23 cellular contexts compared by ENCODE assay signal in genomic region chr9:73090214-73090613, GRCh38.
DNase-seq lines count a peak whose midpoint lies in the region; ATAC-seq, FAIRE-seq and TF ChIP-seq lines count a peak whose summit lies in the region.
"Had no signal": no experiment of that assay in that cellular context is flagged by ENCODE, and none has a peak within 500 bp of the region (broad histone marks: within the 10 kb centered on the region; RNA-seq: fewer than 3 reads in every experiment).

No MANE protein-coding gene starts in this region.

- H3K27me3 ChIP-seq in IMR-90 (ENCODE audit: control insufficient read depth, insufficient read depth, low read length) (peaks cover 2% of the 10 kb centered on the region; the same call in 1 of the 2 replicates), bronchial epithelial cell (ENCODE audit: control insufficient read depth, insufficient read depth, low read length) (no peaks in the 10 kb centered on the region), mesenchymal stem cell (ENCODE audit: control insufficient read depth in 1 of 2, insufficient read depth in 1 of 2, low read length in 2 of 2) (no peaks in the 10 kb centered on the region)
- H3K27me3 ChIP-seq: BLaER1 treated with 17β-estradiol and CSF1 and Interleukin-3, amounts not matched to agents 10 nM and 100 nM had no signal

- H3K79me1 ChIP-seq in IMR-90 (ENCODE audit: low read depth in 1 of 2, low read length in 2 of 2) (no peaks in the 10 kb centered on the region), mesenchymal stem cell (replicated peaks; ENCODE audit: low read length, poor library complexity, severe bottlenecking) (no peaks in the 10 kb centered on the region)

- H3K9me1 ChIP-seq in IMR-90 (ENCODE audit: insufficient read depth, low read length): no peaks in the 10 kb centered on the region

- H4K91ac ChIP-seq in IMR-90 (ENCODE audit: insufficient read depth, low read depth, low read length) (no peak overlapping the region), mesenchymal stem cell (ENCODE audit: low read length) (no peak overlapping the region)

- POLR2A ChIA-PET in IMR-90 (lab: Charles Lee; ENCODE audit: unreplicated experiment): no interaction called here
- POLR2A ChIA-PET in activated CD8-positive, alpha-beta T cell treated with anti-CD3 and anti-CD28 coated beads, Interleukin-2, amount 10 ng/mL, durations not matched to agents 7 days and 5 days (lab: Charles Lee): interaction anchor here (0.6 kb wide), 1 partner anchor 1314 kb away, joined by 3 read pairs; no protein-coding TSS in a partner anchor

- H2AK5ac ChIP-seq in IMR-90 (ENCODE audit: low read depth, low read length) (no peak overlapping the region), mesenchymal stem cell (ENCODE audit: low read length, severe bottlenecking) (no peak overlapping the region)

- no peak overlapping the region for H2BK12ac ChIP-seq in mesenchymal stem cell (ENCODE audit: low read length in 2 of 2)

- intact Hi-C loops in IMR-90 (cut with micrococcal nuclease): loop anchor here (10.0 kb wide), 1 partner anchor 1645 kb away; no protein-coding TSS in a partner anchor

- no peaks in the 10 kb centered on the region for H3K4me1 ChIP-seq in IMR-90 (ENCODE audit: control insufficient read depth, insufficient read depth, low read length)
- H3K4me1 ChIP-seq in mesenchymal stem cell (ENCODE audit: control insufficient read depth, insufficient read depth, low read depth, low read length): no peaks in the 10 kb centered on the region
- H3K4me1 ChIP-seq: BLaER1 treated with 17β-estradiol and CSF1 and Interleukin-3, amounts not matched to agents 10 nM and 100 nM had no signal

- no peaks in the 10 kb centered on the region for H3K36me3 Mint-ChIP-seq in activated CD8-positive, alpha-beta T cell treated with anti-CD3 and anti-CD28 coated beads, Interleukin-2, amount 10 ng/mL, durations not matched to agents 7 days and 5 days (ENCODE audit: low read depth)
- H3K36me3 Mint-ChIP-seq: CD8-positive, alpha-beta T cell had no signal

- H3K27ac ChIP-seq in IMR-90 (ENCODE audit: insufficient read depth, low read length) (no peak overlapping the region), mesenchymal stem cell (ENCODE audit: low read length, poor library complexity, severe bottlenecking) (no peak overlapping the region)
- H3K27ac ChIP-seq: BLaER1 treated with 17β-estradiol and CSF1 and Interleukin-3, amounts not matched to agents 10 nM and 100 nM; C4-2B had no signal

- CTCF ChIA-PET in IMR-90 (lab: Yijun Ruan, JAX): no interaction called here
- CTCF ChIA-PET in activated CD8-positive, alpha-beta T cell treated with anti-CD3 and anti-CD28 coated beads, Interleukin-2, amount 10 ng/mL, durations not matched to agents 7 days and 5 days (lab: Charles Lee): interaction anchor here (1.0 to 2.2 kb wide), 5 partner anchors 9 to 1051 kb away, joined by 3 to 7 read pairs (median 4); no protein-coding TSS in a partner anchor

- H3K14ac ChIP-seq in IMR-90 (replicated peaks; ENCODE audit: low read depth, low read length) (no peak overlapping the region), mesenchymal stem cell (ENCODE audit: low read length in 2 of 2) (no peak overlapping the region)

- H3K4me1 Mint-ChIP-seq in activated CD8-positive, alpha-beta T cell treated with anti-CD3 and anti-CD28 coated beads, Interleukin-2, amount 10 ng/mL, durations not matched to agents 7 days and 5 days (ENCODE audit: low read depth): no peaks in the 10 kb centered on the region

- in situ Hi-C loops in IMR-90 (cut with MboI; ENCODE audit: low sequenced_read_pairs): no loop called here

- H3K9me3 Mint-ChIP-seq in activated CD8-positive, alpha-beta T cell treated with anti-CD3 and anti-CD28 coated beads, Interleukin-2, amount 10 ng/mL, durations not matched to agents 7 days and 5 days (ENCODE audit: insufficient read depth): no peaks in the 10 kb centered on the region
- H3K9me3 Mint-ChIP-seq: CD4-positive, alpha-beta T cell; CD8-positive, alpha-beta T cell had no signal

- H3K23ac ChIP-seq in IMR-90 (ENCODE audit: low read depth, low read length) (no peak overlapping the region), mesenchymal stem cell (ENCODE audit: low read length in 2 of 2) (no peak overlapping the region)

- no peaks in the 10 kb centered on the region for H3K9me3 ChIP-seq in IMR-90 (ENCODE audit: control insufficient read depth, insufficient read depth, low read length)
- no peaks in the 10 kb centered on the region for H3K9me3 ChIP-seq in mesenchymal stem cell (ENCODE audit: control insufficient read depth, low read length)
- H3K9me3 ChIP-seq: BLaER1 treated with 17β-estradiol and CSF1 and Interleukin-3, amounts not matched to agents 10 nM and 100 nM had no signal

- H2BK120ac ChIP-seq in IMR-90 (ENCODE audit: low read depth, low read length) (no peak overlapping the region), mesenchymal stem cell (ENCODE audit: low read depth, low read length) (no peak overlapping the region)

- no peak overlapping the region for H3K9ac ChIP-seq in IMR-90 (ENCODE audit: low read depth, low read length)
- H3K9ac ChIP-seq in mesenchymal stem cell (ENCODE audit: low read length): no peak overlapping the region
- H3K9ac ChIP-seq: BLaER1 treated with 17β-estradiol and CSF1 and Interleukin-3, amounts not matched to agents 10 nM and 100 nM had no signal

- TF ChIP-seq CTCF in IMR-90 (conservative IDR thresholded peaks at IDR 0.05; ENCODE audit: low read depth, low read length): no peak
- TF ChIP-seq CTCF in bronchial epithelial cell (IDR thresholded peaks at IDR 0.05; ENCODE audit: insufficient read depth, low read length, severe bottlenecking): no peak

- TF ChIP-seq POLR2A in IMR-90 (IDR thresholded peaks at IDR 0.05; ENCODE audit: low read depth, low read length): no peak

- DNase-seq in IMR-90: no peak
- peak; percentile 30 for DNase-seq in bronchial epithelial cell (ENCODE audit: low read depth)
- DNase-seq in mesenchymal stem cell: no peak
- DNase-seq in activated CD8-positive, alpha-beta T cell treated with anti-CD3 and anti-CD28 coated beads, Interleukin-2, amount 10 ng/mL, durations not matched to agents 7 days and 5 days: no peak
- no peak for DNase-seq in NCI-H1092 treated with DMSO at 0.1 percent for 48 hours (lab: John Stamatoyannopoulos, UW)
- no peak for DNase-seq in central memory CD4-positive, alpha-beta T cell
- DNase-seq: 8988T; AML-193; CD4-positive, alpha-beta T cell; CD8-positive, alpha-beta T cell; DMS 273 treated with DMSO at 0.1 percent for 48 hours; DMS153; DMS53; DMS79; DND-41; EL; GDM1 had no signal

- H2AK9ac ChIP-seq in IMR-90 (replicated peaks; ENCODE audit: low read depth, low read length, poor library complexity): no peak overlapping the region

- no peak for ATAC-seq in IMR-90 (ENCODE audit: low read depth)
- ATAC-seq in activated CD8-positive, alpha-beta T cell treated with anti-CD3 and anti-CD28 coated beads, Interleukin-2, amount 10 ng/mL, durations not matched to agents 7 days and 5 days: no peak
- ATAC-seq: CD8-positive, alpha-beta T cell; GM12878 had no signal

- no peak overlapping the region for H2BK20ac ChIP-seq in IMR-90 (ENCODE audit: low read depth, low read length)

- H3K27ac Mint-ChIP-seq in activated CD8-positive, alpha-beta T cell treated with anti-CD3 and anti-CD28 coated beads, Interleukin-2, amount 10 ng/mL, durations not matched to agents 7 days and 5 days: no peak overlapping the region
- H3K27ac Mint-ChIP-seq: B cell; CD4-positive, alpha-beta T cell; CD8-positive, alpha-beta T cell had no signal

- no peak overlapping the region for H2BK5ac ChIP-seq in IMR-90 (ENCODE audit: low read depth, low read length, poor library complexity, severe bottlenecking)
- peak overlapping the region; percentile 31 for H2BK5ac ChIP-seq in mesenchymal stem cell (ENCODE audit: low read depth, low read length, poor library complexity, severe bottlenecking)

- H4K8ac ChIP-seq in IMR-90 (ENCODE audit: low read depth in 2 of 2, low read length in 2 of 2) (no peak overlapping the region), mesenchymal stem cell (ENCODE audit: low read length) (no peak overlapping the region)

- FAIRE-seq in bronchial epithelial cell (lab: Jason Lieb, UNC): no peak
- FAIRE-seq: GM12892, GM18507 had no signal

- H3K27me3 Mint-ChIP-seq in activated CD8-positive, alpha-beta T cell treated with anti-CD3 and anti-CD28 coated beads, Interleukin-2, amount 10 ng/mL, durations not matched to agents 7 days and 5 days (ENCODE audit: low read depth): peaks cover 8% of the 10 kb centered on the region

- no peak overlapping the region for H3K4me2 ChIP-seq in IMR-90 (ENCODE audit: low read depth, low read length)
- no peak overlapping the region for H3K4me2 ChIP-seq in mesenchymal stem cell (ENCODE audit: low read length, poor library complexity, severe bottlenecking)
- H3K4me2 ChIP-seq: BLaER1 treated with 17β-estradiol and CSF1 and Interleukin-3, amounts not matched to agents 10 nM and 100 nM had no signal

- no CpG with 5 or more reads among the region's 3 CpGs for WGBS in IMR-90 (ENCODE audit: extremely low coverage in 2 of 2, insufficient read length in 1 of 2), 2 experiments
- no CpG with 5 or more reads among the region's 3 CpGs for WGBS in mesenchymal stem cell

- H3K4me3 Mint-ChIP-seq in activated CD8-positive, alpha-beta T cell treated with anti-CD3 and anti-CD28 coated beads, Interleukin-2, amount 10 ng/mL, durations not matched to agents 7 days and 5 days: no peak overlapping the region
- H3K4me3 Mint-ChIP-seq: B cell; CD4-positive, alpha-beta T cell; CD8-positive, alpha-beta T cell had no signal

- no TSS peak for BruUV-seq in IMR-90 (replicated peaks; lab: Mats Ljungman, UMichigan)

- no peaks in the 10 kb centered on the region for H4K20me1 ChIP-seq in IMR-90 (ENCODE audit: insufficient read depth, low read length)
- H4K20me1 ChIP-seq: BLaER1 treated with 17β-estradiol and CSF1 and Interleukin-3, amounts not matched to agents 10 nM and 100 nM had no signal

- no peak overlapping the region for H3K18ac ChIP-seq in IMR-90 (ENCODE audit: low read depth, low read length)
- no peak overlapping the region for H3K18ac ChIP-seq in mesenchymal stem cell (ENCODE audit: low read depth in 1 of 2, low read length in 2 of 2)

- dilution Hi-C loops in IMR-90 (cut with HindIII; ENCODE audit: low sequenced_read_pairs, unreplicated experiment): no loop called here

- H2AFZ ChIP-seq in IMR-90 (replicated peaks; ENCODE audit: low read length, poor library complexity): no peak overlapping the region
- H2AFZ ChIP-seq in mesenchymal stem cell (ENCODE audit: low read depth, low read length): no peak overlapping the region

- no peak overlapping the region for H3K56ac ChIP-seq in IMR-90 (ENCODE audit: extremely low read depth, insufficient read depth, low read length)

- H2BK15ac ChIP-seq in IMR-90 (ENCODE audit: low read depth, low read length) (no peak overlapping the region), mesenchymal stem cell (ENCODE audit: low read depth, poor library complexity, severe bottlenecking) (no peak overlapping the region)

- no peak for TF ChIP-seq RAD21 in IMR-90 (IDR thresholded peaks at IDR 0.05; ENCODE audit: low read length)

- no peaks in the 10 kb centered on the region for H3K36me3 ChIP-seq in IMR-90 (ENCODE audit: control insufficient read depth, insufficient read depth, low read length)
- H3K36me3 ChIP-seq in bronchial epithelial cell (ENCODE audit: control insufficient read depth, insufficient read depth, low read length): no peaks in the 10 kb centered on the region
- H3K36me3 ChIP-seq in mesenchymal stem cell (ENCODE audit: control insufficient read depth in 1 of 2, insufficient read depth in 2 of 2, low read depth in 1 of 2, low read length in 2 of 2): no peaks in the 10 kb centered on the region
- H3K36me3 ChIP-seq: BLaER1 treated with 17β-estradiol and CSF1 and Interleukin-3, amounts not matched to agents 10 nM and 100 nM had no signal

- H3K4me3 ChIP-seq in IMR-90 (ENCODE audit: insufficient read depth, low read depth, low read length) (no peak overlapping the region), bronchial epithelial cell (ENCODE audit: low read depth, low read length) (no peak overlapping the region), mesenchymal stem cell (ENCODE audit: insufficient read depth in 1 of 2, low read depth in 1 of 2, low read length in 2 of 2) (no peak overlapping the region)
- H3K4me3 ChIP-seq: BLaER1 treated with 17β-estradiol and CSF1 and Interleukin-3, amounts not matched to agents 10 nM and 100 nM; GM12878 had no signal

- no peak overlapping the region for H4K5ac ChIP-seq in IMR-90 (ENCODE audit: low read depth, low read length)

- no peak overlapping the region for H3K4ac ChIP-seq in IMR-90 (ENCODE audit: low read depth, low read length)
- no peak overlapping the region for H3K4ac ChIP-seq in mesenchymal stem cell (ENCODE audit: low read depth in 1 of 2, low read length in 2 of 2)
